16 cellular contexts compared by ENCODE assay signal in genomic region chr3:192068464-192069254, GRCh38.
DNase-seq lines count a peak whose midpoint lies in the region; ATAC-seq and TF ChIP-seq lines count a peak whose summit lies in the region.
"Had no signal": no experiment of that assay in that cellular context is flagged by ENCODE, and none has a peak within 500 bp of the region (broad histone marks: within the 10 kb centered on the region; RNA-seq: fewer than 3 reads in every experiment).

No MANE protein-coding gene starts in this region.

- H3K27ac ChIP-seq in heart right ventricle = no peak overlapping the region
- H3K27ac ChIP-seq in vagina = no peak overlapping the region
- H3K27ac ChIP-seq: gastroesophageal sphincter, HL-60 had no signal

- H3K9me3 ChIP-seq in heart right ventricle (no peaks in the 10 kb centered on the region), vagina (no peaks in the 10 kb centered on the region)
- H3K9me3 ChIP-seq: Caco-2, gastroesophageal sphincter had no signal

- TF ChIP-seq POLR2A in vagina (IDR thresholded peaks at IDR 0.05) = no peak

- no peaks in the 10 kb centered on the region for H3K4me1 ChIP-seq in heart right ventricle
- H3K4me1 ChIP-seq in vagina = no peaks in the 10 kb centered on the region
- H3K4me1 ChIP-seq: Caco-2, gastroesophageal sphincter had no signal

- H3K36me3 ChIP-seq in heart right ventricle (no peaks in the 10 kb centered on the region), vagina (no peaks in the 10 kb centered on the region)
- H3K36me3 ChIP-seq: gastroesophageal sphincter had no signal

- no peak for DNase-seq in T-helper 9 cell
- DNase-seq in heart right ventricle = no peak
- DNase-seq in activated CD8-positive, alpha-beta T cell treated with anti-CD3 and anti-CD28 coated beads for 36 hours = no peak
- DNase-seq in vagina (ENCODE audit: extremely low spot score in 2 of 2) = no peak
- DNase-seq: activated T-cell treated with anti-CD3 and anti-CD28 coated beads, Interleukin-2, amount 50 U/mL, for 4 hours; Caco-2; MV-4-11; NCI-H446 treated with DMSO at 0.1 percent for 48 hours; occipital lobe; stimulated activated CD4-positive, alpha-beta T cell treated with anti-CD3 and anti-CD28 coated beads, Interleukin-12 subunit alpha, Interleukin-12 subunit beta, amount 100 ng/mL, for 4 hours had no signal

- intact Hi-C loops in heart right ventricle (cut with DNase I) = no loop called here
- intact Hi-C loops in activated CD8-positive, alpha-beta T cell treated with anti-CD3 and anti-CD28 coated beads for 36 hours (cut with micrococcal nuclease) = no loop called here
- intact Hi-C loops in vagina (cut with DNase I) = no loop called here

- no peaks in the 10 kb centered on the region for H3K4me1 Mint-ChIP-seq in activated CD8-positive, alpha-beta T cell treated with anti-CD3 and anti-CD28 coated beads for 36 hours (ENCODE audit: low read depth)

- 78 to 84% methylated on average over 3 of the region's 3 CpGs for WGBS in heart right ventricle, 2 donors

- no peak overlapping the region for H3K4me3 Mint-ChIP-seq in activated CD8-positive, alpha-beta T cell treated with anti-CD3 and anti-CD28 coated beads for 36 hours
- H3K4me3 Mint-ChIP-seq: activated T-cell treated with anti-CD3 and anti-CD28 coated beads, Interleukin-2, amount 50 U/mL, for 4 hours had no signal

- CTCF ChIA-PET in activated CD8-positive, alpha-beta T cell treated with anti-CD3 and anti-CD28 coated beads for 36 hours (lab: Charles Lee) = no interaction called here

- H3K9me3 Mint-ChIP-seq in activated CD8-positive, alpha-beta T cell treated with anti-CD3 and anti-CD28 coated beads for 36 hours = peaks cover 4% of the 10 kb centered on the region

- no peak overlapping the region for H3K4me3 ChIP-seq in heart right ventricle
- no peak overlapping the region for H3K4me3 ChIP-seq in vagina
- H3K4me3 ChIP-seq: gastroesophageal sphincter had no signal

- no peak overlapping the region for H3K27ac Mint-ChIP-seq in activated CD8-positive, alpha-beta T cell treated with anti-CD3 and anti-CD28 coated beads for 36 hours

- H3K36me3 Mint-ChIP-seq in activated CD8-positive, alpha-beta T cell treated with anti-CD3 and anti-CD28 coated beads for 36 hours (ENCODE audit: low read depth) = no peaks in the 10 kb centered on the region

- no peaks in the 10 kb centered on the region for H3K27me3 ChIP-seq in heart right ventricle
- no peaks in the 10 kb centered on the region for H3K27me3 ChIP-seq in vagina

- no peaks in the 10 kb centered on the region for H3K27me3 Mint-ChIP-seq in activated CD8-positive, alpha-beta T cell treated with anti-CD3 and anti-CD28 coated beads for 36 hours

- TF ChIP-seq CTCF in heart right ventricle (IDR thresholded peaks at IDR 0.05) (no peak), vagina (IDR thresholded peaks at IDR 0.05) (no peak)
- TF ChIP-seq CTCF in activated CD8-positive, alpha-beta T cell treated with anti-CD3 and anti-CD28 coated beads for 36 hours (IDR thresholded peaks at IDR 0.05) = no peak

- POLR2A ChIA-PET in activated CD8-positive, alpha-beta T cell treated with anti-CD3 and anti-CD28 coated beads for 36 hours (lab: Charles Lee) = no interaction called here

- peak; percentile 73 for ATAC-seq in GM19043 (IDR thresholded peaks at IDR 0.05; ENCODE audit: low read depth, unreplicated experiment)
- ATAC-seq in GM21825 (IDR thresholded peaks at IDR 0.05; ENCODE audit: unreplicated experiment) = peak; percentile 71
- ATAC-seq in HG03196 (IDR thresholded peaks at IDR 0.05; ENCODE audit: unreplicated experiment) = peak; percentile 86
- ATAC-seq in heart right ventricle = no peak
- no peak for ATAC-seq in activated CD8-positive, alpha-beta T cell treated with anti-CD3 and anti-CD28 coated beads for 36 hours
- ATAC-seq: activated T-cell treated with anti-CD3 and anti-CD28 coated beads, Interleukin-2, amount 50 U/mL, for 4 hours; gastroesophageal sphincter; left lobe of liver had no signal

Comparison
In these comparisons a context has a peak if more than half of its experiments do, and no peak if none do; other contexts are left out.
1. ATAC-seq: peak in GM19043 (single experiment), GM21825 (single experiment) and HG03196 (single experiment); none in heart right ventricle (0 of 8) and activated CD8-positive, alpha-beta T cell treated with anti-CD3 and anti-CD28 coated beads for 36 hours (single experiment).